13 cellular contexts compared by ENCODE assay signal in genomic region chr6:146901940-146902816, GRCh38.
DNase-seq lines count a peak whose midpoint lies in the region; ATAC-seq, FAIRE-seq and TF ChIP-seq lines count a peak whose summit lies in the region.
"Had no signal": no experiment of that assay in that cellular context is flagged by ENCODE, and none has a peak within 500 bp of the region (broad histone marks: within the 10 kb centered on the region; RNA-seq: fewer than 3 reads in every experiment).

No MANE protein-coding gene starts in this region.

- ATAC-seq in HG03159 (IDR thresholded peaks at IDR 0.05; ENCODE audit: unreplicated experiment): no peak
- ATAC-seq in activated CD8-positive, alpha-beta T cell treated with anti-CD3 and anti-CD28 coated beads for 36 hours: no peak
- ATAC-seq in HG03045 (IDR thresholded peaks at IDR 0.05; ENCODE audit: unreplicated experiment): no peak
- ATAC-seq: activated T-cell treated with anti-CD3 and anti-CD28 coated beads, Interleukin-2, amount 50 U/mL, for 72 hours had no signal

- H3K9me3 Mint-ChIP-seq in activated CD8-positive, alpha-beta T cell treated with anti-CD3 and anti-CD28 coated beads for 36 hours: no peaks in the 10 kb centered on the region
- H3K9me3 Mint-ChIP-seq: activated T-cell treated with anti-CD3 and anti-CD28 coated beads, Interleukin-2, amount 50 U/mL, for 72 hours; dendritic cell treated with granulocyte-macrophage colony-stimulating factor and Interleukin-4, amounts not matched to agents 40 ng/mL and 50 ng/mL, for 4 days had no signal

- H3K79me2 ChIP-seq in keratinocyte (ENCODE audit: control insufficient read depth, insufficient read depth, low read length): no peaks in the 10 kb centered on the region

- POLR2A ChIA-PET in activated CD8-positive, alpha-beta T cell treated with anti-CD3 and anti-CD28 coated beads for 36 hours (lab: Charles Lee): no interaction called here

- no peaks in the 10 kb centered on the region for H3K9me3 ChIP-seq in keratinocyte (ENCODE audit: control insufficient read depth, low read depth, low read length)

- no peaks in the 10 kb centered on the region for H4K20me1 ChIP-seq in keratinocyte (ENCODE audit: control insufficient read depth, extremely low read depth, insufficient read depth, low read length)

- H3K4me3 ChIP-seq in LNCaP clone FGC (ENCODE audit: low read depth, low read length): no peak overlapping the region
- no peak overlapping the region for H3K4me3 ChIP-seq in keratinocyte (ENCODE audit: control insufficient read depth in 2 of 3, extremely low read depth in 1 of 3, insufficient read depth in 2 of 3, low read depth in 1 of 3, low read length in 3 of 3)

- CTCF ChIA-PET in activated CD8-positive, alpha-beta T cell treated with anti-CD3 and anti-CD28 coated beads for 36 hours (lab: Charles Lee): no interaction called here

- intact Hi-C loops in activated CD8-positive, alpha-beta T cell treated with anti-CD3 and anti-CD28 coated beads for 36 hours (cut with micrococcal nuclease): no loop called here

- H3K4me1 ChIP-seq in keratinocyte (ENCODE audit: control insufficient read depth, extremely low read depth, insufficient read depth, low read length): peaks cover 8% of the 10 kb centered on the region

- H3K9me1 ChIP-seq in keratinocyte (ENCODE audit: control insufficient read depth, extremely low read depth, insufficient read depth, low read length): no peaks in the 10 kb centered on the region

- DNase-seq in Caki2 (ENCODE audit: low read depth): peak; percentile 23
- DNase-seq in LNCaP clone FGC (ENCODE audit: low read depth): no peak
- DNase-seq in keratinocyte (ENCODE audit: low read depth, low spot score): no peak
- DNase-seq in substantia nigra (lab: John Stamatoyannopoulos, UW): no peak
- no peak for DNase-seq in activated CD8-positive, alpha-beta T cell treated with anti-CD3 and anti-CD28 coated beads for 36 hours
- DNase-seq: activated T-cell treated with anti-CD3 and anti-CD28 coated beads, Interleukin-2, amount 50 U/mL, for 72 hours; NCI-H345; stimulated activated CD4-positive, alpha-beta T cell treated with anti-CD3 and anti-CD28 coated beads, Interleukin-1b, Interleukin-23, amount 100 ng/mL, for 48 hours; T1000 had no signal

- H3K27ac Mint-ChIP-seq in activated CD8-positive, alpha-beta T cell treated with anti-CD3 and anti-CD28 coated beads for 36 hours: no peak overlapping the region
- H3K27ac Mint-ChIP-seq: activated T-cell treated with anti-CD3 and anti-CD28 coated beads, Interleukin-2, amount 50 U/mL, for 72 hours had no signal

- no peaks in the 10 kb centered on the region for H3K4me1 Mint-ChIP-seq in activated CD8-positive, alpha-beta T cell treated with anti-CD3 and anti-CD28 coated beads for 36 hours (ENCODE audit: low read depth)

- no peak overlapping the region for H3K4me2 ChIP-seq in keratinocyte (ENCODE audit: control insufficient read depth, extremely low read depth, insufficient read depth, low read depth, low read length)

- no peak overlapping the region for H3K4me3 Mint-ChIP-seq in activated CD8-positive, alpha-beta T cell treated with anti-CD3 and anti-CD28 coated beads for 36 hours
- H3K4me3 Mint-ChIP-seq: activated T-cell treated with anti-CD3 and anti-CD28 coated beads, Interleukin-2, amount 50 U/mL, for 72 hours; dendritic cell treated with granulocyte-macrophage colony-stimulating factor and Interleukin-4, amounts not matched to agents 40 ng/mL and 50 ng/mL, for 4 days had no signal

- H2AFZ ChIP-seq in keratinocyte (ENCODE audit: control insufficient read depth, low read length): no peak overlapping the region

- no peak overlapping the region for H3K9ac ChIP-seq in keratinocyte (ENCODE audit: control insufficient read depth, extremely low read depth, insufficient read depth, low read length)

- H3K27me3 ChIP-seq in keratinocyte (ENCODE audit: control insufficient read depth, extremely low read depth, insufficient read depth, low read length): no peaks in the 10 kb centered on the region

- H3K27me3 Mint-ChIP-seq in activated CD8-positive, alpha-beta T cell treated with anti-CD3 and anti-CD28 coated beads for 36 hours: peaks cover 2% of the 10 kb centered on the region
- H3K27me3 Mint-ChIP-seq: dendritic cell treated with granulocyte-macrophage colony-stimulating factor and Interleukin-4, amounts not matched to agents 40 ng/mL and 50 ng/mL, for 4 days had no signal

- no peak for FAIRE-seq in keratinocyte (lab: Jason Lieb, UNC)

- H3K27ac ChIP-seq in VCaP: no peak overlapping the region; the same call in 1 of the 2 replicates
- no peak overlapping the region for H3K27ac ChIP-seq in keratinocyte (ENCODE audit: control insufficient read depth, insufficient read depth, low read length)
- no peak overlapping the region for H3K27ac ChIP-seq in substantia nigra (ENCODE audit: low read depth, low read length, poor library complexity, severe bottlenecking)

- dilution Hi-C loops in keratinocyte (cut with MboI; ENCODE audit: extremely low pct_ligation_motif_present, low sequenced_read_pairs): no loop called here

- TF ChIP-seq CTCF in LNCaP clone FGC (IDR thresholded peaks at IDR 0.05; ENCODE audit: control insufficient read depth, extremely low read depth, insufficient read depth) (peak; percentile 61), VCaP (conservative IDR thresholded peaks at IDR 0.05) (peak; percentile 80), keratinocyte (optimal IDR thresholded peaks at IDR 0.05 in 1 of 3, IDR thresholded peaks at IDR 0.05 in 1 of 3, conservative IDR thresholded peaks at IDR 0.05 in 1 of 3; ENCODE audit: extremely low read depth in 1 of 3, insufficient read depth in 2 of 3, low read length in 3 of 3) (peak in 2 of 3 experiments; percentile 22 to 24)
- no peak for TF ChIP-seq CTCF in activated CD8-positive, alpha-beta T cell treated with anti-CD3 and anti-CD28 coated beads for 36 hours (IDR thresholded peaks at IDR 0.05)

- H3K36me3 ChIP-seq in keratinocyte (ENCODE audit: control insufficient read depth in 2 of 2, extremely low read depth in 1 of 2, insufficient read depth in 2 of 2, low read length in 2 of 2): no peaks in the 10 kb centered on the region

- in situ Hi-C loops in Caki2 (cut with HindIII; ENCODE audit: low pct_unique_long_range_greater_than_20kb, low sequenced_read_pairs): no loop called here

- no peaks in the 10 kb centered on the region for H3K36me3 Mint-ChIP-seq in activated CD8-positive, alpha-beta T cell treated with anti-CD3 and anti-CD28 coated beads for 36 hours (ENCODE audit: low read depth)
